1 cellular context compared by ENCODE assay signal in the genomic region with DNA sequence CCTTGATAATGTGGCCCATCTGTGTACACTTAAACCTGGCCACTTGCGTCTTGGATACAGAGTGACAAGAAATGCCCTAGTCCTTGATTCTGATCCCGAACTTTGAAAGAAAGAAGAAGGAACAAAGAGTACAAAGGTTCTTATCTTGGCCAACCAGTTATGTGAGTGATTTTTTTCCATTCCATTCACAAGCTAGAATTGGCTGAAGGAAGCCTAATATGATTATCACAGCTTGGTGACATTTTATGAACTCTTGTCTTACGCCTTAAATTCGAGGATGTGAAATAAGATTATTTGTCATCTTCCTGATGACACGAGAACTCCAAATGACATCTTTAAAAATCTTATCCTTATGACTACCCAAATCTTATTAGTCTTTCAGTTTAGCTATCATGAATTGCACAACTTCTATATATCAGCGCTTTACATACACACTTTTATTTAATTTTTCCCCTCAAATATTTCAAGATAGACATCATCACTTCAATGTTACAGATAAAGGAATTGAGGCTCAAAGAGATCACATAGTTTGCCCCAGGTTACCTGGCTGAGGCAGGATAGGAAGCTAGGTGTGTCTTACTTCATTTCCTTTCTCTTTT.
TF ChIP-seq lines count a peak whose summit lies in the region.

No MANE protein-coding gene starts in this region.

TF ChIP-seq in K562, 482 proteins besides CTCF, POLR2A, EP300 and RAD21 (continued from another document and continues in another):
- no peak for TF ChIP-seq ZNF445 (CRISPR knock-in tag; IDR thresholded peaks at IDR 0.05; ENCODE audit: low read depth)
- TF ChIP-seq, protein P1, sequence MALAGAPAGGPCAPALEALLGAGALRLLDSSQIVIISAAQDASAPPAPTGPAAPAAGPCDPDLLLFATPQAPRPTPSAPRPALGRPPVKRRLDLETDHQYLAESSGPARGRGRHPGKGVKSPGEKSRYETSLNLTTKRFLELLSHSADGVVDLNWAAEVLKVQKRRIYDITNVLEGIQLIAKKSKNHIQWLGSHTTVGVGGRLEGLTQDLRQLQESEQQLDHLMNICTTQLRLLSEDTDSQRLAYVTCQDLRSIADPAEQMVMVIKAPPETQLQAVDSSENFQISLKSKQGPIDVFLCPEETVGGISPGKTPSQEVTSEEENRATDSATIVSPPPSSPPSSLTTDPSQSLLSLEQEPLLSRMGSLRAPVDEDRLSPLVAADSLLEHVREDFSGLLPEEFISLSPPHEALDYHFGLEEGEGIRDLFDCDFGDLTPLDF (CRISPR knock-in tag; IDR thresholded peaks at IDR 0.05), result no peak
- TF ChIP-seq, protein P2, sequence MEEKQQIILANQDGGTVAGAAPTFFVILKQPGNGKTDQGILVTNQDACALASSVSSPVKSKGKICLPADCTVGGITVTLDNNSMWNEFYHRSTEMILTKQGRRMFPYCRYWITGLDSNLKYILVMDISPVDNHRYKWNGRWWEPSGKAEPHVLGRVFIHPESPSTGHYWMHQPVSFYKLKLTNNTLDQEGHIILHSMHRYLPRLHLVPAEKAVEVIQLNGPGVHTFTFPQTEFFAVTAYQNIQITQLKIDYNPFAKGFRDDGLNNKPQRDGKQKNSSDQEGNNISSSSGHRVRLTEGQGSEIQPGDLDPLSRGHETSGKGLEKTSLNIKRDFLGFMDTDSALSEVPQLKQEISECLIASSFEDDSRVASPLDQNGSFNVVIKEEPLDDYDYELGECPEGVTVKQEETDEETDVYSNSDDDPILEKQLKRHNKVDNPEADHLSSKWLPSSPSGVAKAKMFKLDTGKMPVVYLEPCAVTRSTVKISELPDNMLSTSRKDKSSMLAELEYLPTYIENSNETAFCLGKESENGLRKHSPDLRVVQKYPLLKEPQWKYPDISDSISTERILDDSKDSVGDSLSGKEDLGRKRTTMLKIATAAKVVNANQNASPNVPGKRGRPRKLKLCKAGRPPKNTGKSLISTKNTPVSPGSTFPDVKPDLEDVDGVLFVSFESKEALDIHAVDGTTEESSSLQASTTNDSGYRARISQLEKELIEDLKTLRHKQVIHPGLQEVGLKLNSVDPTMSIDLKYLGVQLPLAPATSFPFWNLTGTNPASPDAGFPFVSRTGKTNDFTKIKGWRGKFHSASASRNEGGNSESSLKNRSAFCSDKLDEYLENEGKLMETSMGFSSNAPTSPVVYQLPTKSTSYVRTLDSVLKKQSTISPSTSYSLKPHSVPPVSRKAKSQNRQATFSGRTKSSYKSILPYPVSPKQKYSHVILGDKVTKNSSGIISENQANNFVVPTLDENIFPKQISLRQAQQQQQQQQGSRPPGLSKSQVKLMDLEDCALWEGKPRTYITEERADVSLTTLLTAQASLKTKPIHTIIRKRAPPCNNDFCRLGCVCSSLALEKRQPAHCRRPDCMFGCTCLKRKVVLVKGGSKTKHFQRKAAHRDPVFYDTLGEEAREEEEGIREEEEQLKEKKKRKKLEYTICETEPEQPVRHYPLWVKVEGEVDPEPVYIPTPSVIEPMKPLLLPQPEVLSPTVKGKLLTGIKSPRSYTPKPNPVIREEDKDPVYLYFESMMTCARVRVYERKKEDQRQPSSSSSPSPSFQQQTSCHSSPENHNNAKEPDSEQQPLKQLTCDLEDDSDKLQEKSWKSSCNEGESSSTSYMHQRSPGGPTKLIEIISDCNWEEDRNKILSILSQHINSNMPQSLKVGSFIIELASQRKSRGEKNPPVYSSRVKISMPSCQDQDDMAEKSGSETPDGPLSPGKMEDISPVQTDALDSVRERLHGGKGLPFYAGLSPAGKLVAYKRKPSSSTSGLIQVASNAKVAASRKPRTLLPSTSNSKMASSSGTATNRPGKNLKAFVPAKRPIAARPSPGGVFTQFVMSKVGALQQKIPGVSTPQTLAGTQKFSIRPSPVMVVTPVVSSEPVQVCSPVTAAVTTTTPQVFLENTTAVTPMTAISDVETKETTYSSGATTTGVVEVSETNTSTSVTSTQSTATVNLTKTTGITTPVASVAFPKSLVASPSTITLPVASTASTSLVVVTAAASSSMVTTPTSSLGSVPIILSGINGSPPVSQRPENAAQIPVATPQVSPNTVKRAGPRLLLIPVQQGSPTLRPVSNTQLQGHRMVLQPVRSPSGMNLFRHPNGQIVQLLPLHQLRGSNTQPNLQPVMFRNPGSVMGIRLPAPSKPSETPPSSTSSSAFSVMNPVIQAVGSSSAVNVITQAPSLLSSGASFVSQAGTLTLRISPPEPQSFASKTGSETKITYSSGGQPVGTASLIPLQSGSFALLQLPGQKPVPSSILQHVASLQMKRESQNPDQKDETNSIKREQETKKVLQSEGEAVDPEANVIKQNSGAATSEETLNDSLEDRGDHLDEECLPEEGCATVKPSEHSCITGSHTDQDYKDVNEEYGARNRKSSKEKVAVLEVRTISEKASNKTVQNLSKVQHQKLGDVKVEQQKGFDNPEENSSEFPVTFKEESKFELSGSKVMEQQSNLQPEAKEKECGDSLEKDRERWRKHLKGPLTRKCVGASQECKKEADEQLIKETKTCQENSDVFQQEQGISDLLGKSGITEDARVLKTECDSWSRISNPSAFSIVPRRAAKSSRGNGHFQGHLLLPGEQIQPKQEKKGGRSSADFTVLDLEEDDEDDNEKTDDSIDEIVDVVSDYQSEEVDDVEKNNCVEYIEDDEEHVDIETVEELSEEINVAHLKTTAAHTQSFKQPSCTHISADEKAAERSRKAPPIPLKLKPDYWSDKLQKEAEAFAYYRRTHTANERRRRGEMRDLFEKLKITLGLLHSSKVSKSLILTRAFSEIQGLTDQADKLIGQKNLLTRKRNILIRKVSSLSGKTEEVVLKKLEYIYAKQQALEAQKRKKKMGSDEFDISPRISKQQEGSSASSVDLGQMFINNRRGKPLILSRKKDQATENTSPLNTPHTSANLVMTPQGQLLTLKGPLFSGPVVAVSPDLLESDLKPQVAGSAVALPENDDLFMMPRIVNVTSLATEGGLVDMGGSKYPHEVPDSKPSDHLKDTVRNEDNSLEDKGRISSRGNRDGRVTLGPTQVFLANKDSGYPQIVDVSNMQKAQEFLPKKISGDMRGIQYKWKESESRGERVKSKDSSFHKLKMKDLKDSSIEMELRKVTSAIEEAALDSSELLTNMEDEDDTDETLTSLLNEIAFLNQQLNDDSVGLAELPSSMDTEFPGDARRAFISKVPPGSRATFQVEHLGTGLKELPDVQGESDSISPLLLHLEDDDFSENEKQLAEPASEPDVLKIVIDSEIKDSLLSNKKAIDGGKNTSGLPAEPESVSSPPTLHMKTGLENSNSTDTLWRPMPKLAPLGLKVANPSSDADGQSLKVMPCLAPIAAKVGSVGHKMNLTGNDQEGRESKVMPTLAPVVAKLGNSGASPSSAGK (IDR thresholded peaks at IDR 0.05), result no peak
- TF ChIP-seq ZNF696 (CRISPR knock-in tag; conservative IDR thresholded peaks at IDR 0.05), result no peak
- no peak for TF ChIP-seq RFX1 (IDR thresholded peaks at IDR 0.05)
- TF ChIP-seq, protein P3, sequence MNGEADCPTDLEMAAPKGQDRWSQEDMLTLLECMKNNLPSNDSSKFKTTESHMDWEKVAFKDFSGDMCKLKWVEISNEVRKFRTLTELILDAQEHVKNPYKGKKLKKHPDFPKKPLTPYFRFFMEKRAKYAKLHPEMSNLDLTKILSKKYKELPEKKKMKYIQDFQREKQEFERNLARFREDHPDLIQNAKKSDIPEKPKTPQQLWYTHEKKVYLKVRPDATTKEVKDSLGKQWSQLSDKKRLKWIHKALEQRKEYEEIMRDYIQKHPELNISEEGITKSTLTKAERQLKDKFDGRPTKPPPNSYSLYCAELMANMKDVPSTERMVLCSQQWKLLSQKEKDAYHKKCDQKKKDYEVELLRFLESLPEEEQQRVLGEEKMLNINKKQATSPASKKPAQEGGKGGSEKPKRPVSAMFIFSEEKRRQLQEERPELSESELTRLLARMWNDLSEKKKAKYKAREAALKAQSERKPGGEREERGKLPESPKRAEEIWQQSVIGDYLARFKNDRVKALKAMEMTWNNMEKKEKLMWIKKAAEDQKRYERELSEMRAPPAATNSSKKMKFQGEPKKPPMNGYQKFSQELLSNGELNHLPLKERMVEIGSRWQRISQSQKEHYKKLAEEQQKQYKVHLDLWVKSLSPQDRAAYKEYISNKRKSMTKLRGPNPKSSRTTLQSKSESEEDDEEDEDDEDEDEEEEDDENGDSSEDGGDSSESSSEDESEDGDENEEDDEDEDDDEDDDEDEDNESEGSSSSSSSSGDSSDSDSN (IDR thresholded peaks at IDR 0.05; ENCODE audit: borderline replicate concordance in 1 of 2, low read depth in 2 of 2, low read length in 2 of 2), result no peak
- no peak for TF ChIP-seq MXI1 (IDR thresholded peaks at IDR 0.05; ENCODE audit: low read depth, low read length)
- no peak for TF ChIP-seq MCM5 (IDR thresholded peaks at IDR 0.05; ENCODE audit: low read depth)
- no peak for TF ChIP-seq KLF13 (tag; IDR thresholded peaks at IDR 0.05; ENCODE audit: borderline replicate concordance, low read depth)
- TF ChIP-seq PML (IDR thresholded peaks at IDR 0.05; ENCODE audit: low read length), result peak; percentile 17; the same call in 1 of the 2 replicates
- no peak for TF ChIP-seq MEF2A (IDR thresholded peaks at IDR 0.05; ENCODE audit: control insufficient read depth, low read depth, low read length)
- TF ChIP-seq, protein P4, sequence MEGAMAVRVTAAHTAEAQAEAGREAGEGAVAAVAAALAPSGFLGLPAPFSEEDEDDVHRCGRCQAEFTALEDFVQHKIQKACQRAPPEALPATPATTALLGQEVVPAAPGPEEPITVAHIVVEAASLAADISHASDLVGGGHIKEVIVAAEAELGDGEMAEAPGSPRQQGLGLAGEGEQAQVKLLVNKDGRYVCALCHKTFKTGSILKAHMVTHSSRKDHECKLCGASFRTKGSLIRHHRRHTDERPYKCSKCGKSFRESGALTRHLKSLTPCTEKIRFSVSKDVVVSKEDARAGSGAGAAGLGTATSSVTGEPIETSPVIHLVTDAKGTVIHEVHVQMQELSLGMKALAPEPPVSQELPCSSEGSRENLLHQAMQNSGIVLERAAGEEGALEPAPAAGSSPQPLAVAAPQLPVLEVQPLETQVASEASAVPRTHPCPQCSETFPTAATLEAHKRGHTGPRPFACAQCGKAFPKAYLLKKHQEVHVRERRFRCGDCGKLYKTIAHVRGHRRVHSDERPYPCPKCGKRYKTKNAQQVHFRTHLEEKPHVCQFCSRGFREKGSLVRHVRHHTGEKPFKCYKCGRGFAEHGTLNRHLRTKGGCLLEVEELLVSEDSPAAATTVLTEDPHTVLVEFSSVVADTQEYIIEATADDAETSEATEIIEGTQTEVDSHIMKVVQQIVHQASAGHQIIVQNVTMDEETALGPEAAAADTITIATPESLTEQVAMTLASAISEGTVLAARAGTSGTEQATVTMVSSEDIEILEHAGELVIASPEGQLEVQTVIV (CRISPR knock-in tag; IDR thresholded peaks at IDR 0.05; ENCODE audit: borderline replicate concordance), result no peak
- TF ChIP-seq ELF1 (tag; IDR thresholded peaks at IDR 0.05), result no peak
- TF ChIP-seq, protein P5, sequence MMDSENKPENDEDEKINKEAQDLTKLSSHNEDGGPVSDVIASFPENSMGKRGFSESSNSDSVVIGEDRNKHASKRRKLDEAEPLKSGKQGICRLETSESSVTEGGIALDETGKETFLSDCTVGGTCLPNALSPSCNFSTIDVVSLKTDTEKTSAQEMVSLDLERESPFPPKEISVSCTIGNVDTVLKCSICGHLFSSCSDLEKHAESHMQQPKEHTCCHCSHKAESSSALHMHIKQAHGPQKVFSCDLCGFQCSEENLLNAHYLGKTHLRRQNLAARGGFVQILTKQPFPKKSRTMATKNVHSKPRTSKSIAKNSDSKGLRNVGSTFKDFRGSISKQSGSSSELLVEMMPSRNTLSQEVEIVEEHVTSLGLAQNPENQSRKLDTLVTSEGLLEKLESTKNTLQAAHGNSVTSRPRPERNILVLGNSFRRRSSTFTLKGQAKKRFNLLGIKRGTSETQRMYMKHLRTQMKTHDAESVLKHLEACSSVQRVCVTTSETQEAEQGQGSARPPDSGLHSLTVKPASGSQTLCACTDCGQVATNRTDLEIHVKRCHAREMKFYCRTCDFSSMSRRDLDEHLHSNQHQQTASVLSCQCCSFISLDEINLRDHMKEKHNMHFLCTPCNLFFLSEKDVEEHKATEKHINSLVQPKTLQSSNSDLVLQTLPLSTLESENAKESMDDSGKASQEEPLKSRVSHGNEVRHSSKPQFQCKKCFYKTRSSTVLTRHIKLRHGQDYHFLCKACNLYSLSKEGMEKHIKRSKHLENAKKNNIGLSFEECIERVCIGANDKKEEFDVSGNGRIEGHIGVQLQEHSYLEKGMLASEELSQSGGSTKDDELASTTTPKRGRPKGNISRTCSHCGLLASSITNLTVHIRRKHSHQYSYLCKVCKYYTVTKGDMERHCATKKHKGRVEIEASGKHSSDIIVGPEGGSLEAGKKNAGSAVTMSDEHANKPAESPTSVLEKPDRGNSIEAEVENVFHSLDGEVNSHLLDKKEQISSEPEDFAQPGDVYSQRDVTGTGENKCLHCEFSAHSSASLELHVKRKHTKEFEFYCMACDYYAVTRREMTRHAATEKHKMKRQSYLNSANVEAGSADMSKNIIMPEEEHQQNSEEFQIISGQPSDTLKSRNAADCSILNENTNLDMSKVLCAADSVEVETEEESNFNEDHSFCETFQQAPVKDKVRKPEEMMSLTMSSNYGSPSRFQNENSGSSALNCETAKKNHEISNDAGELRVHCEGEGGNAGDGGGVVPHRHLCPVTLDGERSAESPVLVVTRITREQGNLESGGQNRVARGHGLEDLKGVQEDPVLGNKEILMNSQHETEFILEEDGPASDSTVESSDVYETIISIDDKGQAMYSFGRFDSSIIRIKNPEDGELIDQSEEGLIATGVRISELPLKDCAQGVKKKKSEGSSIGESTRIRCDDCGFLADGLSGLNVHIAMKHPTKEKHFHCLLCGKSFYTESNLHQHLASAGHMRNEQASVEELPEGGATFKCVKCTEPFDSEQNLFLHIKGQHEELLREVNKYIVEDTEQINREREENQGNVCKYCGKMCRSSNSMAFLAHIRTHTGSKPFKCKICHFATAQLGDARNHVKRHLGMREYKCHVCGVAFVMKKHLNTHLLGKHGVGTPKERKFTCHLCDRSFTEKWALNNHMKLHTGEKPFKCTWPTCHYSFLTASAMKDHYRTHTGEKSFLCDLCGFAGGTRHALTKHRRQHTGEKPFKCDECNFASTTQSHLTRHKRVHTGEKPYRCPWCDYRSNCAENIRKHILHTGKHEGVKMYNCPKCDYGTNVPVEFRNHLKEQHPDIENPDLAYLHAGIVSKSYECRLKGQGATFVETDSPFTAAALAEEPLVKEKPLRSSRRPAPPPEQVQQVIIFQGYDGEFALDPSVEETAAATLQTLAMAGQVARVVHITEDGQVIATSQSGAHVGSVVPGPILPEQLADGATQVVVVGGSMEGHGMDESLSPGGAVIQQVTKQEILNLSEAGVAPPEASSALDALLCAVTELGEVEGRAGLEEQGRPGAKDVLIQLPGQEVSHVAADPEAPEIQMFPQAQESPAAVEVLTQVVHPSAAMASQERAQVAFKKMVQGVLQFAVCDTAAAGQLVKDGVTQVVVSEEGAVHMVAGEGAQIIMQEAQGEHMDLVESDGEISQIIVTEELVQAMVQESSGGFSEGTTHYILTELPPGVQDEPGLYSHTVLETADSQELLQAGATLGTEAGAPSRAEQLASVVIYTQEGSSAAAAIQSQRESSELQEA (IDR thresholded peaks at IDR 0.05; ENCODE audit: low read depth), result no peak
- TF ChIP-seq ZNF717 (CRISPR knock-in tag; IDR thresholded peaks at IDR 0.05), result no peak
- TF ChIP-seq ZNF224 (CRISPR knock-in tag; IDR thresholded peaks at IDR 0.05), result no peak
- no peak for TF ChIP-seq U2AF1 (optimal IDR thresholded peaks at IDR 0.05; ENCODE audit: low read depth, low read length)
- peak; percentile 41; the same call in 1 of the 2 replicates for TF ChIP-seq DPF2 (IDR thresholded peaks at IDR 0.05)
- TF ChIP-seq PURB (CRISPR knock-in tag; IDR thresholded peaks at IDR 0.05; ENCODE audit: low read depth), result no peak
